In genomic region chr10:24136070-24136469, GRCh38 we compare ENCODE assay signal across 27 cellular contexts.
"Had no signal": no experiment of that assay in that cellular context is flagged by ENCODE, and none has a peak within 500 bp of the region (broad histone marks: within the 10 kb centered on the region; RNA-seq: fewer than 3 reads in every experiment).

No MANE protein-coding gene starts in this region.

- H3K27me3 ChIP-seq: colonic mucosa, esophagus squamous epithelium, gastrocnemius medialis, heart left ventricle, hepatocyte, left lung had no signal

- H3K4me1 Mint-ChIP-seq: immature natural killer cell had no signal

- H3K4me1 ChIP-seq: colonic mucosa, esophagus squamous epithelium, gastrocnemius medialis, heart left ventricle, left lung, lower lobe of right lung had no signal

- H3K27me3 Mint-ChIP-seq: dendritic cell treated with granulocyte-macrophage colony-stimulating factor and Interleukin-4, amounts not matched to agents 40 ng/mL and 50 ng/mL, for 4 days; effector memory CD8-positive, alpha-beta T cell had no signal

- H3K9me3 ChIP-seq: colonic mucosa, lower lobe of right lung, mucosa of descending colon had no signal

- H3K4me3 Mint-ChIP-seq: dendritic cell treated with granulocyte-macrophage colony-stimulating factor and Interleukin-4, amounts not matched to agents 40 ng/mL and 50 ng/mL, for 4 days; effector memory CD8-positive, alpha-beta T cell; endodermal cell; immature natural killer cell; mesothelial cell of epicardium had no signal

- DNase-seq: colonic mucosa; cortex of kidney; effector CD8-positive, alpha-beta T cell; effector memory CD8-positive, alpha-beta T cell; endodermal cell; erythroblast; esophagus squamous epithelium; foreskin fibroblast; foreskin melanocyte; gastrocnemius medialis; glutamatergic neuron; heart left ventricle; hypothalamus; immature natural killer cell; islet precursor cell; left cardiac atrium; left lung; left ventricle myocardium superior; lower lobe of right lung; mesenchymal stem cell; mucosa of descending colon had no signal

- H3K27ac Mint-ChIP-seq: dendritic cell treated with granulocyte-macrophage colony-stimulating factor and Interleukin-4, amounts not matched to agents 40 ng/mL and 50 ng/mL, for 4 days; effector memory CD8-positive, alpha-beta T cell; endodermal cell; immature natural killer cell had no signal

- FAIRE-seq: endometrium had no signal

- H3K4me3 ChIP-seq: colonic mucosa, esophagus squamous epithelium, gastrocnemius medialis, heart left ventricle, hepatocyte, left lung, lower lobe of right lung, mucosa of descending colon had no signal

- H3K4me2 ChIP-seq: hepatocyte had no signal

- H2AFZ ChIP-seq: hepatocyte had no signal

- H3K36me3 ChIP-seq: colonic mucosa, esophagus squamous epithelium, gastrocnemius medialis, heart left ventricle, left lung, lower lobe of right lung had no signal

- H3K79me2 ChIP-seq: hepatocyte had no signal

- H3K36me3 Mint-ChIP-seq: immature natural killer cell had no signal

- H3K27ac ChIP-seq: colonic mucosa, epithelial cell of prostate, esophagus squamous epithelium, gastrocnemius medialis, heart left ventricle, hepatocyte, left lung, lower lobe of right lung had no signal

- ATAC-seq: effector memory CD8-positive, alpha-beta T cell; esophagus mucosa; gastrocnemius medialis; heart left ventricle; left cardiac atrium; left lung; left ventricle myocardium superior; lower lobe of right lung; mucosa of descending colon had no signal
